ENCODE assay signal across 8 cellular contexts in the genomic region with DNA sequence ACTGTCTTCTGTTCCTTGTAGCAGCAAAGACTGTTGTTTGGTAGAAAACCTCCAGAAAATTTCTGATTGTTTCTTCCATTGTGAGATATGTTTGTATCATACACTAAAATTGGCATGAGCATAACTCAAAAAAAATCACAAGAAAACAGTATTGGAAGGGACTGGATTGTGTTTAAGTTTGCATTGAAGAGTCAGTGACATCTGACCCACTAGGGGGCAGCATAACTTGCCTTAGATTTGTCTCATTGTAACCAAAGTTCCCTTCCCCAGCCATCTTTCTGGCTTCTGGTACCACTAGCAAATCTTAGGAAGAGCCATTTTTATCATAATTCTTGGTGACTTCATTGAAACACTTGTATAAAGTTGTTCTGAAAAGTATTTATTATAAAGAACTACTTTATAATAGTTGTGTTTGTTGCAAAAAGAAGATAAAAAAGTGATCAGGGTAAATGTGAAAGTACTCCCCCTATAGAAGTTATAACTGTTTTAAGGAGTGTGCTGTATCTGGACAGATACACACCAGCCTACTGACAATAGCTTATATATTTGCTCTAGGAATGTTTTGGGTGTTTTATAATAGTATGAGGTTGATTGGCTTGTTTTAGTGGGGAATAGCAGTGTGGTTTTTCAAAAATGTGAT. TPM values are rescaled to one million over a fixed set of nuclear protein-coding genes. Genes with fewer than 3 reads are reported as not detected.
DNase-seq lines count a peak whose midpoint lies in the region; ATAC-seq, FAIRE-seq and TF ChIP-seq lines count a peak whose summit lies in the region.

No MANE protein-coding gene starts in this region.

- intact Hi-C loops in HepG2 (cut with micrococcal nuclease; ENCODE audit: unreplicated experiment), result loop anchor here (1.0 kb wide), 5 partner anchors 22 to 177 kb away; a partner anchor contains a TSS

- H3K36me3 ChIP-seq in bronchial epithelial cell (ENCODE audit: control insufficient read depth, insufficient read depth, low read length) (peaks cover 17% of the 10 kb centered on the region), HepG2 (replicated peaks in 1 of 2; ENCODE audit: control insufficient read depth in 1 of 2, insufficient read depth in 2 of 2, low read length in 2 of 2) (peaks cover 38 to 74% of the 10 kb centered on the region in 2 experiments)

- TF ChIP-seq CTCF in bronchial epithelial cell (IDR thresholded peaks at IDR 0.05; ENCODE audit: insufficient read depth, low read length, severe bottlenecking) (peak; percentile 80), HepG2 (CRISPR knock-in tag; IDR thresholded peaks at IDR 0.05) (peak; percentile 87)

- H4K20me1 ChIP-seq in HepG2 (ENCODE audit: insufficient read depth, low read length), result peaks cover 11% of the 10 kb centered on the region

- H3K9me3 ChIP-seq in HepG2 (ENCODE audit: low read length), result no peaks in the 10 kb centered on the region

- H3K27me3 ChIP-seq in bronchial epithelial cell (ENCODE audit: control insufficient read depth, insufficient read depth, low read length), result no peaks in the 10 kb centered on the region
- H3K27me3 ChIP-seq in HepG2 (ENCODE audit: control insufficient read depth in 1 of 2, insufficient read depth in 2 of 2, low read length in 2 of 2), result no peaks in the 10 kb centered on the region

- TF ChIP-seq EP300 in HepG2 (IDR thresholded peaks at IDR 0.05; ENCODE audit: low read depth in 2 of 2, low read length in 2 of 2), result no peak
- TF ChIP-seq EP300 in HepG2 (CRISPR knock-in tag; IDR thresholded peaks at IDR 0.05; ENCODE audit: borderline replicate concordance), result no peak

- peak; percentile 33 for DNase-seq in DMS53 treated with DMSO at 0.1 percent for 48 hours (lab: John Stamatoyannopoulos, UW; ENCODE audit: unreplicated experiment)
- DNase-seq in NCI-H1436 (lab: John Stamatoyannopoulos, UW), result peak; percentile 43
- peak; percentile 44 for DNase-seq in T-helper 9 cell
- DNase-seq in bronchial epithelial cell (ENCODE audit: low read depth), result peak; percentile 56
- peak; percentile 76 for DNase-seq in HepG2 (ENCODE audit: low spot score)
- peak; percentile 76 for DNase-seq in stimulated activated CD8-positive, alpha-beta memory T cell treated with anti-CD3 and anti-CD28 coated beads, Interleukin-4, amount 100 ng/mL, for 48 hours
- no peak for DNase-seq in mesenteric fat pad (ENCODE audit: low spot score)

- 0 out of 2 replicates have a peak overlapping the region, but pooled peaks have one; percentile 1 for H3K4me2 ChIP-seq in HepG2 (ENCODE audit: low read depth, low read length)

- no TSS peak for BruUV-seq in HepG2 (replicated peaks; lab: Mats Ljungman, UMichigan)

- FAIRE-seq in bronchial epithelial cell (lab: Jason Lieb, UNC), result no peak
- peak; percentile 85 for FAIRE-seq in HepG2 (lab: Jason Lieb, UNC)

- peak; percentile 52; the same call in 1 of the 2 replicates for TF ChIP-seq RAD21 in HepG2 (CRISPR knock-in tag; IDR thresholded peaks at IDR 0.05)

- no peaks in the 10 kb centered on the region for H3K4me1 ChIP-seq in HepG2 (ENCODE audit: insufficient read depth, low read length)

- peaks cover 12% of the 10 kb centered on the region for H3K79me2 ChIP-seq in HepG2 (ENCODE audit: insufficient read depth, low read length)

- H3K4me3 ChIP-seq in bronchial epithelial cell (ENCODE audit: low read depth, low read length) (no peak overlapping the region), HepG2 (replicated peaks in 1 of 3; ENCODE audit: insufficient read depth in 1 of 3, low read depth in 2 of 3, low read length in 3 of 3) (no peak overlapping the region)

- POLR2A ChIA-PET in HepG2 (lab: Yijun Ruan, JAX), result no interaction called here

- H2AFZ ChIP-seq in HepG2 (ENCODE audit: low read length), result no peak overlapping the region

- H3K27ac ChIP-seq in HepG2 (ENCODE audit: extremely low read length, insufficient read depth, low read length), result no peak overlapping the region

- ATAC-seq in GM21737 (IDR thresholded peaks at IDR 0.05; ENCODE audit: unreplicated experiment) (peak; percentile 60), HepG2 (peak; percentile 89)

- TF ChIP-seq POLR2A in HepG2 (IDR thresholded peaks at IDR 0.05; ENCODE audit: insufficient read depth in 1 of 2, low read depth in 2 of 2, low read length in 2 of 2), result no peak

- CTCF ChIA-PET in HepG2 (lab: Yijun Ruan, JAX; ENCODE audit: low intra/inter-chr PET ratio, low total read pairs), result interaction anchor here (0.7 to 3.3 kb wide), 5 partner anchors 18 to 177 kb away, joined by 3 to 18 read pairs (median 5); no protein-coding TSS in a partner anchor

- in situ Hi-C loops in HepG2 (cut with HindIII; ENCODE audit: extremely low pct_ligation_motif_present, low pct_unique_long_range_greater_than_20kb), result no loop called here

- no peak overlapping the region for H3K9ac ChIP-seq in HepG2 (ENCODE audit: insufficient read depth, low read depth, low read length)

RNA-seq across cellular contexts. Expression of a gene that starts 7.7 kb away (rescaled TPM):
- total RNA-seq in bronchial epithelial cell (21.9 and 22.4 TPM in 2 replicates), HepG2 (2016; rRNA removed; fragmentation: Illumina TruSeq; extraction: Trizol) (70.9 and 105 TPM in 2 replicates), mesenteric fat pad (21.2 TPM)
- total RNA-seq in HepG2 (2016; cell fraction: cytosol; rRNA removed; fragmentation: Illumina TruSeq; extraction: Trizol; ENCODE audit: low read depth), result 17.0 and 17.9 TPM in 2 replicates
- total RNA-seq in HepG2 (2016; cell fraction: insoluble cytoplasmic fraction; rRNA removed; fragmentation: Illumina TruSeq; extraction: Trizol), result 72.4 and 104 TPM in 2 replicates
- total RNA-seq in HepG2 (2016; cell fraction: membrane; rRNA removed; fragmentation: Illumina TruSeq; extraction: Trizol), result 37.3 and 42.3 TPM in 2 replicates
- total RNA-seq in HepG2 (2016; cell fraction: nucleus; rRNA removed; fragmentation: Illumina TruSeq; extraction: Trizol), result 53.7 and 58.2 TPM in 2 replicates
- 67.9 and 100 TPM in 2 replicates for polyA plus RNA-seq in HepG2 (2011; rRNA removed)
- 63.9 and 67.0 TPM in 2 replicates for polyA plus RNA-seq in HepG2 (2011; cell fraction: cytosol; rRNA removed)
- polyA plus RNA-seq in HepG2 (2011; cell fraction: nucleus; rRNA removed), result 63.5 and 65.1 TPM in 2 replicates
- polyA plus RNA-seq in HepG2 (2012), result 39.4 and 55.3 TPM in 2 replicates
- polyA plus RNA-seq in HepG2 (2016; cell fraction: cytosol; fragmentation: Illumina TruSeq; extraction: Trizol; ENCODE audit: low read depth), result 8.4 and 10.8 TPM in 2 replicates
- polyA plus RNA-seq in HepG2 (2016; cell fraction: insoluble cytoplasmic fraction; fragmentation: Illumina TruSeq; extraction: Trizol; ENCODE audit: low read depth), result 89.9 and 97.0 TPM in 2 replicates
- 17.6 and 17.8 TPM in 2 replicates for polyA plus RNA-seq in HepG2 (2016; cell fraction: membrane; fragmentation: Illumina TruSeq; extraction: Trizol; ENCODE audit: low read depth)
- polyA plus RNA-seq in HepG2 (2016; cell fraction: nucleus; fragmentation: Illumina TruSeq; extraction: Trizol; ENCODE audit: insufficient read depth, low read depth), result 76.3 and 78.8 TPM in 2 replicates
- 186 and 265 TPM in 2 replicates for polyA minus RNA-seq in HepG2 (2011; rRNA and poly(A)+ RNA removed; ENCODE audit: low replicate concordance)
- 59.5 and 62.1 TPM in 2 replicates for polyA minus RNA-seq in HepG2 (2011; cell fraction: cytosol; rRNA and poly(A)+ RNA removed)
- 49.2 and 64.4 TPM in 2 replicates for polyA minus RNA-seq in HepG2 (2011; cell fraction: nucleus; rRNA and poly(A)+ RNA removed)

RNA-seq across cellular contexts. Expression of a gene that starts 8.1 kb away (rescaled TPM):
- total RNA-seq in bronchial epithelial cell (1.6 and 2.6 TPM in 2 replicates), HepG2 (2016; rRNA removed; fragmentation: Illumina TruSeq; extraction: Trizol) (224 and 335 TPM in 2 replicates), mesenteric fat pad (1.4 TPM)
- total RNA-seq in HepG2 (2016; cell fraction: cytosol; rRNA removed; fragmentation: Illumina TruSeq; extraction: Trizol; ENCODE audit: low read depth), result 127 and 136 TPM in 2 replicates
- total RNA-seq in HepG2 (2016; cell fraction: insoluble cytoplasmic fraction; rRNA removed; fragmentation: Illumina TruSeq; extraction: Trizol), result 218 and 331 TPM in 2 replicates
- total RNA-seq in HepG2 (2016; cell fraction: membrane; rRNA removed; fragmentation: Illumina TruSeq; extraction: Trizol), result 173 and 174 TPM in 2 replicates
- 85.9 and 90.8 TPM in 2 replicates for total RNA-seq in HepG2 (2016; cell fraction: nucleus; rRNA removed; fragmentation: Illumina TruSeq; extraction: Trizol)
- polyA plus RNA-seq in HepG2 (2011; rRNA removed), result 55.7 and 96.4 TPM in 2 replicates
- polyA plus RNA-seq in HepG2 (2011; cell fraction: cytosol; rRNA removed), result 60.3 and 70.8 TPM in 2 replicates
- polyA plus RNA-seq in HepG2 (2011; cell fraction: nucleus; rRNA removed), result 23.6 and 31.7 TPM in 2 replicates
- polyA plus RNA-seq in HepG2 (2012), result 41.6 and 70.4 TPM in 2 replicates
- polyA plus RNA-seq in HepG2 (2016; cell fraction: cytosol; fragmentation: Illumina TruSeq; extraction: Trizol; ENCODE audit: low read depth), result 36.5 and 39.6 TPM in 2 replicates
- 285 and 289 TPM in 2 replicates for polyA plus RNA-seq in HepG2 (2016; cell fraction: insoluble cytoplasmic fraction; fragmentation: Illumina TruSeq; extraction: Trizol; ENCODE audit: low read depth)
- polyA plus RNA-seq in HepG2 (2016; cell fraction: membrane; fragmentation: Illumina TruSeq; extraction: Trizol; ENCODE audit: low read depth), result 72.5 and 73.7 TPM in 2 replicates
- polyA plus RNA-seq in HepG2 (2016; cell fraction: nucleus; fragmentation: Illumina TruSeq; extraction: Trizol; ENCODE audit: insufficient read depth, low read depth), result 111 and 116 TPM in 2 replicates
- 63.7 and 146 TPM in 2 replicates for polyA minus RNA-seq in HepG2 (2011; rRNA and poly(A)+ RNA removed; ENCODE audit: low replicate concordance)
- polyA minus RNA-seq in HepG2 (2011; cell fraction: cytosol; rRNA and poly(A)+ RNA removed), result 43.1 and 61.1 TPM in 2 replicates
- polyA minus RNA-seq in HepG2 (2011; cell fraction: nucleus; rRNA and poly(A)+ RNA removed), result 25.4 and 35.1 TPM in 2 replicates

RNA-seq across cellular contexts. Expression of a gene that starts 11.9 kb away (rescaled TPM):
- 0.13 TPM in 1 of 2 replicates, not detected in the other for total RNA-seq in bronchial epithelial cell
- 0.38 and 0.49 TPM in 2 replicates for total RNA-seq in HepG2 (2016; rRNA removed; fragmentation: Illumina TruSeq; extraction: Trizol)
- 0.09 TPM in 1 of 2 replicates, not detected in the other for total RNA-seq in HepG2 (2016; cell fraction: cytosol; rRNA removed; fragmentation: Illumina TruSeq; extraction: Trizol; ENCODE audit: low read depth)
- total RNA-seq in HepG2 (2016; cell fraction: insoluble cytoplasmic fraction; rRNA removed; fragmentation: Illumina TruSeq; extraction: Trizol), result 0.28 and 0.35 TPM in 2 replicates
- 0.17 and 0.31 TPM in 2 replicates for total RNA-seq in HepG2 (2016; cell fraction: membrane; rRNA removed; fragmentation: Illumina TruSeq; extraction: Trizol)
- total RNA-seq in HepG2 (2016; cell fraction: nucleus; rRNA removed; fragmentation: Illumina TruSeq; extraction: Trizol), result 0.53 and 0.65 TPM in 2 replicates
- 0.17 and 0.25 TPM in 2 replicates for polyA plus RNA-seq in HepG2 (2011; rRNA removed)
- polyA plus RNA-seq in HepG2 (2011; cell fraction: cytosol; rRNA removed), result 0.10 and 0.17 TPM in 2 replicates
- polyA plus RNA-seq in HepG2 (2011; cell fraction: nucleus; rRNA removed), result 0.35 and 0.50 TPM in 2 replicates
- 0.17 and 0.23 TPM in 2 replicates for polyA plus RNA-seq in HepG2 (2012)
- polyA plus RNA-seq in HepG2 (2016; cell fraction: cytosol; fragmentation: Illumina TruSeq; extraction: Trizol; ENCODE audit: low read depth), result not detected in 2 replicates
- polyA plus RNA-seq in HepG2 (2016; cell fraction: insoluble cytoplasmic fraction; fragmentation: Illumina TruSeq; extraction: Trizol; ENCODE audit: low read depth), result 0.30 and 0.41 TPM in 2 replicates
- 0.06 and 0.08 TPM in 2 replicates for polyA plus RNA-seq in HepG2 (2016; cell fraction: membrane; fragmentation: Illumina TruSeq; extraction: Trizol; ENCODE audit: low read depth)
- 0.21 and 0.48 TPM in 2 replicates for polyA plus RNA-seq in HepG2 (2016; cell fraction: nucleus; fragmentation: Illumina TruSeq; extraction: Trizol; ENCODE audit: insufficient read depth, low read depth)
- polyA minus RNA-seq in HepG2 (2011; rRNA and poly(A)+ RNA removed; ENCODE audit: low replicate concordance), result 0.06 and 0.07 TPM in 2 replicates
- polyA minus RNA-seq in HepG2 (2011; cell fraction: cytosol; rRNA and poly(A)+ RNA removed), result 0.26 TPM in 1 of 2 replicates, not detected in the other
- 0.26 and 0.50 TPM in 2 replicates for polyA minus RNA-seq in HepG2 (2011; cell fraction: nucleus; rRNA and poly(A)+ RNA removed)
- total RNA-seq in mesenteric fat pad, result 3.1 TPM

RNA-seq across cellular contexts. Expression of a gene that starts 41.3 kb away (rescaled TPM):
- 9.3 and 18.7 TPM in 2 replicates for total RNA-seq in bronchial epithelial cell
- 75.9 and 88.4 TPM in 2 replicates for total RNA-seq in HepG2 (2016; rRNA removed; fragmentation: Illumina TruSeq; extraction: Trizol)
- 43.4 and 46.3 TPM in 2 replicates for total RNA-seq in HepG2 (2016; cell fraction: cytosol; rRNA removed; fragmentation: Illumina TruSeq; extraction: Trizol; ENCODE audit: low read depth)
- total RNA-seq in HepG2 (2016; cell fraction: insoluble cytoplasmic fraction; rRNA removed; fragmentation: Illumina TruSeq; extraction: Trizol), result 80.4 and 87.7 TPM in 2 replicates
- 112 and 113 TPM in 2 replicates for total RNA-seq in HepG2 (2016; cell fraction: membrane; rRNA removed; fragmentation: Illumina TruSeq; extraction: Trizol)
- 48.9 and 57.6 TPM in 2 replicates for total RNA-seq in HepG2 (2016; cell fraction: nucleus; rRNA removed; fragmentation: Illumina TruSeq; extraction: Trizol)
- polyA plus RNA-seq in HepG2 (2011; rRNA removed), result 107 and 111 TPM in 2 replicates
- 81.6 and 121 TPM in 2 replicates for polyA plus RNA-seq in HepG2 (2011; cell fraction: cytosol; rRNA removed)
- 21.7 and 28.8 TPM in 2 replicates for polyA plus RNA-seq in HepG2 (2011; cell fraction: nucleus; rRNA removed)
- 87.6 and 100 TPM in 2 replicates for polyA plus RNA-seq in HepG2 (2012)
- polyA plus RNA-seq in HepG2 (2016; cell fraction: cytosol; fragmentation: Illumina TruSeq; extraction: Trizol; ENCODE audit: low read depth), result 74.9 and 84.3 TPM in 2 replicates
- 128 and 133 TPM in 2 replicates for polyA plus RNA-seq in HepG2 (2016; cell fraction: insoluble cytoplasmic fraction; fragmentation: Illumina TruSeq; extraction: Trizol; ENCODE audit: low read depth)
- polyA plus RNA-seq in HepG2 (2016; cell fraction: membrane; fragmentation: Illumina TruSeq; extraction: Trizol; ENCODE audit: low read depth), result 136 and 137 TPM in 2 replicates
- 94.3 and 100 TPM in 2 replicates for polyA plus RNA-seq in HepG2 (2016; cell fraction: nucleus; fragmentation: Illumina TruSeq; extraction: Trizol; ENCODE audit: insufficient read depth, low read depth)
- polyA minus RNA-seq in HepG2 (2011; rRNA and poly(A)+ RNA removed; ENCODE audit: low replicate concordance), result 14.9 and 72.3 TPM in 2 replicates
- 60.3 and 67.3 TPM in 2 replicates for polyA minus RNA-seq in HepG2 (2011; cell fraction: cytosol; rRNA and poly(A)+ RNA removed)
- 45.2 and 49.0 TPM in 2 replicates for polyA minus RNA-seq in HepG2 (2011; cell fraction: nucleus; rRNA and poly(A)+ RNA removed)
- 48.3 TPM for total RNA-seq in mesenteric fat pad

Comparison
In these comparisons a context has a peak if more than half of its experiments do, and no peak if none do; other contexts are left out.
1. RNA of a gene that starts 8.1 kb away (total RNA-seq): 85.9 to 335 TPM in HepG2; 1.6 to 2.6 TPM in bronchial epithelial cell and 1.4 TPM in mesenteric fat pad (single experiment); every median in the first group is over 10 times any median in the second.